In genomic region chr6:148507774-148508173, GRCh38 we compare ENCODE assay signal across 13 cellular contexts.
DNase-seq lines count a peak whose midpoint lies in the region; ATAC-seq, FAIRE-seq and TF ChIP-seq lines count a peak whose summit lies in the region.
"Had no signal": no experiment of that assay in that cellular context is flagged by ENCODE, and none has a peak within 500 bp of the region (broad histone marks: within the 10 kb centered on the region; RNA-seq: fewer than 3 reads in every experiment).

No MANE protein-coding gene starts in this region.

- TF ChIP-seq CTCF in AG04450 (IDR thresholded peaks at IDR 0.05; ENCODE audit: low read depth, low read length), result no peak
- no peak for TF ChIP-seq CTCF in astrocyte (IDR thresholded peaks at IDR 0.05; ENCODE audit: insufficient read depth, low read depth, low read length)
- no peak for TF ChIP-seq CTCF in glutamatergic neuron (IDR thresholded peaks at IDR 0.05; ENCODE audit: partially characterized antibody, unreplicated experiment)
- no peak for TF ChIP-seq CTCF in prostate gland (IDR thresholded peaks at IDR 0.05)

- H3K4me3 Mint-ChIP-seq in astrocyte (ENCODE audit: unreplicated experiment), result peak overlapping the region; percentile 84
- H3K4me3 Mint-ChIP-seq in glutamatergic neuron (ENCODE audit: unreplicated experiment), result peak overlapping the region; percentile 54
- H3K4me3 Mint-ChIP-seq in effector memory CD8-positive, alpha-beta T cell, result no peak overlapping the region
- H3K4me3 Mint-ChIP-seq: memory B cell had no signal

- DNase-seq in AG04450 (ENCODE audit: low read depth, low spot score), result no peak
- peak; percentile 39 for DNase-seq in astrocyte (ENCODE audit: low read depth)
- no peak for DNase-seq in glutamatergic neuron
- DNase-seq in prostate gland (ENCODE audit: low spot score), result no peak
- DNase-seq in NCI-H774 (lab: John Stamatoyannopoulos, UW), result no peak
- no peak for DNase-seq in effector memory CD8-positive, alpha-beta T cell
- DNase-seq in glomerular visceral epithelial cell (ENCODE audit: extremely low spot score), result no peak
- no peak for DNase-seq in DMS153 (lab: John Stamatoyannopoulos, UW)
- DNase-seq: activated effector memory CD4-positive, alpha-beta T cell treated with Interleukin-2 at 50 U/mL for 16 hours; NCI-H1694; stimulated activated CD4-positive, alpha-beta T cell treated with anti-CD3 and anti-CD28 coated beads, Interleukin-2, amount 100 ng/mL, for 48 hours had no signal

- H3K9me3 ChIP-seq in AG04450 (ENCODE audit: control insufficient read depth, insufficient read depth, low read length) (no peaks in the 10 kb centered on the region), astrocyte (ENCODE audit: insufficient read depth, low read depth, low read length) (no peaks in the 10 kb centered on the region), prostate gland (no peaks in the 10 kb centered on the region)

- H3K4me2 ChIP-seq in astrocyte (ENCODE audit: low read length), result peak overlapping the region; percentile 89

- ATAC-seq in effector memory CD8-positive, alpha-beta T cell (replicated peaks), result no peak
- ATAC-seq: activated CD4-positive, CD25-positive, alpha-beta regulatory T cell treated with anti-CD3 and anti-CD28 coated beads, Interleukin-2, amount 50 U/mL, for 24 hours had no signal

- POLR2A ChIA-PET in AG04450 (lab: Yijun Ruan, JAX), result interaction anchor here (2.8 to 3.2 kb wide), 2 partner anchors 17 to 23 kb away, joined by 24 to 27 read pairs; no protein-coding TSS in a partner anchor

- intact Hi-C loops in prostate gland (cut with DNase I), result no loop called here

- H3K4me3 ChIP-seq in AG04450 (ENCODE audit: low read depth, low read length) (peak overlapping the region; percentile 62), astrocyte (ENCODE audit: insufficient read depth, low read depth, low read length) (no peak overlapping the region), prostate gland (no peak overlapping the region)

- H3K9me3 Mint-ChIP-seq in astrocyte (ENCODE audit: unreplicated experiment) (no peaks in the 10 kb centered on the region), glutamatergic neuron (ENCODE audit: unreplicated experiment) (peaks cover 3% of the 10 kb centered on the region)
- no peaks in the 10 kb centered on the region for H3K9me3 Mint-ChIP-seq in effector memory CD8-positive, alpha-beta T cell
- H3K9me3 Mint-ChIP-seq: memory B cell had no signal

- no peaks in the 10 kb centered on the region for H3K27me3 ChIP-seq in AG04450 (ENCODE audit: control insufficient read depth, insufficient read depth, low read length)
- no peaks in the 10 kb centered on the region for H3K27me3 ChIP-seq in astrocyte (ENCODE audit: insufficient read depth, low read length)
- H3K27me3 ChIP-seq in prostate gland (replicated peaks; ENCODE audit: insufficient read depth), result no peaks in the 10 kb centered on the region

- peaks cover 6% of the 10 kb centered on the region for H3K79me2 ChIP-seq in astrocyte (ENCODE audit: insufficient read depth, low read length)

- H3K4me1 Mint-ChIP-seq in astrocyte (ENCODE audit: low read depth, unreplicated experiment), result peaks cover 19% of the 10 kb centered on the region
- H3K4me1 Mint-ChIP-seq in glutamatergic neuron (ENCODE audit: low read depth, unreplicated experiment), result peaks cover 26% of the 10 kb centered on the region
- no peaks in the 10 kb centered on the region for H3K4me1 Mint-ChIP-seq in effector memory CD8-positive, alpha-beta T cell (ENCODE audit: low read depth in 2 of 2)

- H3K27ac ChIP-seq in AG04450 (ENCODE audit: low read depth, low read length), result peak overlapping the region; percentile 33
- peak overlapping the region; percentile 84 for H3K27ac ChIP-seq in astrocyte (ENCODE audit: low read depth, low read length)
- peak overlapping the region; percentile 26 to 60 for H3K27ac ChIP-seq in prostate gland

- CTCF ChIA-PET in AG04450 (lab: Charles Lee), result no interaction called here

- peaks cover 22% of the 10 kb centered on the region for H3K4me1 ChIP-seq in astrocyte (ENCODE audit: insufficient read depth, low read length)
- no peaks in the 10 kb centered on the region for H3K4me1 ChIP-seq in prostate gland (replicated peaks)

- H3K27ac Mint-ChIP-seq in astrocyte (ENCODE audit: unreplicated experiment) (peak overlapping the region; percentile 16), glutamatergic neuron (ENCODE audit: unreplicated experiment) (peak overlapping the region; percentile 52)
- no peak overlapping the region for H3K27ac Mint-ChIP-seq in effector memory CD8-positive, alpha-beta T cell
- H3K27ac Mint-ChIP-seq: memory B cell had no signal

- no peak for TF ChIP-seq POLR2A in prostate gland (IDR thresholded peaks at IDR 0.05)

- H3K27me3 Mint-ChIP-seq in astrocyte (ENCODE audit: low read depth, unreplicated experiment) (no peaks in the 10 kb centered on the region), glutamatergic neuron (ENCODE audit: unreplicated experiment) (peaks cover 3% of the 10 kb centered on the region)
- peaks cover 58 to 78% of the 10 kb centered on the region in 2 donors for H3K27me3 Mint-ChIP-seq in effector memory CD8-positive, alpha-beta T cell

- no peaks in the 10 kb centered on the region for H4K20me1 ChIP-seq in astrocyte (ENCODE audit: insufficient read depth, low read length)

- H3K36me3 ChIP-seq in astrocyte (ENCODE audit: insufficient read depth, low read length), result no peaks in the 10 kb centered on the region
- no peaks in the 10 kb centered on the region for H3K36me3 ChIP-seq in prostate gland

- no peak for FAIRE-seq in astrocyte (lab: Jason Lieb, UNC)

- 50% methylated on average over 5 of the region's 5 CpGs for WGBS in prostate gland

- H2AFZ ChIP-seq in astrocyte (ENCODE audit: low read depth, low read length), result no peak overlapping the region

- H3K36me3 Mint-ChIP-seq in astrocyte (ENCODE audit: low read depth, unreplicated experiment), result peaks cover 2% of the 10 kb centered on the region
- H3K36me3 Mint-ChIP-seq in glutamatergic neuron (ENCODE audit: unreplicated experiment), result no peaks in the 10 kb centered on the region
- H3K36me3 Mint-ChIP-seq in effector memory CD8-positive, alpha-beta T cell (ENCODE audit: insufficient read depth), result no peaks in the 10 kb centered on the region
- H3K36me3 Mint-ChIP-seq: memory B cell had no signal

- peak overlapping the region; percentile 90 for H3K9ac ChIP-seq in astrocyte (ENCODE audit: low read length)

Comparison
In these comparisons a context has a peak if more than half of its experiments do, and no peak if none do; other contexts are left out.
1. H3K27ac ChIP-seq: peak in every context shown above with its lines; median percentile 84 in astrocyte; 43 in prostate gland; 33 in AG04450.
2. H3K27ac Mint-ChIP-seq: peak in astrocyte (single experiment) and glutamatergic neuron (single experiment); none in effector memory CD8-positive, alpha-beta T cell (0 of 2).
3. H3K4me3 Mint-ChIP-seq: peak in astrocyte (single experiment) and glutamatergic neuron (single experiment); none in effector memory CD8-positive, alpha-beta T cell (0 of 2).